In the genomic region with DNA sequence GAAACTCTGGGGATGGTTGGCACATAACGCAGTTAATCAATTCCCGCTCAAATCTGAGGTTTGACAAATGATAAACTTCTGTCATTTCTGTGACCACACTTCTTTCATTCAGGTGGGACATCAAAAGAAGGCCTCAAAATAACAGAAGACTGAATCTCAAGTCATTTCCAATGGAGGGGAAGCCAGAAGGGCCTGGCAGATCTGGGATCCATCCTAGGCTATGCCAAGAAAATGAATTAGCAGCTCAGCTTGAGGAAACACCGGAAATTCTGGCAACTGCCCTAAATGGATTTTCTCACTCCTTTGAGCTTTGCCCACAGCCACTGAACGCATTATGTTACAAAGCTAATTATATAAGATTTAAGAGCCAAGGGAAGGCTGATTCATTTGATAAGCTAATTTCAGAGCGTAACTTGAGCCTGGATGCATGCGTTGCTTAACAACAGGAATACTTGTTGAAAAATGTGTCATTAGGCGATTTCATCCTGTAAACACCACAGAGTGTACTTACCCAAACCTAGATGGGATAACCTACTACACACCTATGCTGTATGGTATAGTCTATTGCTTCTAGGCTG, we compare ENCODE assay signal across 11 cellular contexts. TPM values are rescaled to one million over a fixed set of nuclear protein-coding genes. Genes with fewer than 3 reads are reported as not detected.
DNase-seq lines count a peak whose midpoint lies in the region; ATAC-seq, FAIRE-seq and TF ChIP-seq lines count a peak whose summit lies in the region.
"Had no signal": no experiment of that assay in that cellular context is flagged by ENCODE, and none has a peak within 500 bp of the region (broad histone marks: within the 10 kb centered on the region; RNA-seq: fewer than 3 reads in every experiment).

No MANE protein-coding gene starts in this region.

- H3K27ac ChIP-seq in RWPE2 (ENCODE audit: poor library complexity, severe bottlenecking) (no peak overlapping the region), thoracic aorta (peak overlapping the region; percentile 14 to 18), kidney (ENCODE audit: low read depth in 2 of 2, low read length in 2 of 2) (no peak overlapping the region)
- H3K27ac ChIP-seq: KMS-11 had no signal

- peaks cover 7% of the 10 kb centered on the region for H3K4me1 ChIP-seq in RWPE2 (ENCODE audit: insufficient read depth, poor library complexity, severe bottlenecking)
- peaks cover 28 to 45% of the 10 kb centered on the region in 2 donors for H3K4me1 ChIP-seq in thoracic aorta (ENCODE audit: control insufficient read depth in 1 of 2, low read depth in 2 of 2)
- H3K4me1 ChIP-seq in kidney (ENCODE audit: control insufficient read depth in 1 of 2, insufficient read depth in 1 of 2, low read depth in 1 of 2, low read length in 2 of 2), result peaks cover 6 to 10% of the 10 kb centered on the region in 2 donors

- H3K27me3 ChIP-seq in RWPE2 (ENCODE audit: insufficient read depth, poor library complexity, severe bottlenecking) (no peaks in the 10 kb centered on the region), thoracic aorta (replicated peaks; ENCODE audit: insufficient read depth) (no peaks in the 10 kb centered on the region)

- no peak overlapping the region for H3K9ac ChIP-seq in kidney (ENCODE audit: low read length in 2 of 2)
- H3K9ac ChIP-seq: KMS-11 had no signal

- ATAC-seq in RWPE2 (ENCODE audit: low read depth) (peak; percentile 82), thoracic aorta (ENCODE audit: insufficient number of reproducible peaks, low FRiP score, low read depth) (no peak)
- ATAC-seq: activated CD8-positive, alpha-beta memory T cell treated with anti-CD3 and anti-CD28 coated beads, Interleukin-2, amount 10 ng/mL, durations not matched to agents 7 days and 5 days had no signal

- FAIRE-seq in kidney (lab: Jason Lieb, UNC), result no peak
- FAIRE-seq: A204.1 had no signal

- H3K36me3 ChIP-seq in RWPE2 (ENCODE audit: low read depth), result no peaks in the 10 kb centered on the region
- no peaks in the 10 kb centered on the region for H3K36me3 ChIP-seq in thoracic aorta
- H3K36me3 ChIP-seq in kidney (ENCODE audit: control insufficient read depth in 1 of 2, insufficient read depth in 2 of 2, low read length in 2 of 2), result no peaks in the 10 kb centered on the region

- H3K9me3 ChIP-seq in RWPE2 (ENCODE audit: severe bottlenecking) (no peaks in the 10 kb centered on the region), thoracic aorta (no peaks in the 10 kb centered on the region), kidney (ENCODE audit: control insufficient read depth in 1 of 2, low read length in 2 of 2) (no peaks in the 10 kb centered on the region)

- DNase-seq in NCI-H2227 (lab: John Stamatoyannopoulos, UW; ENCODE audit: unreplicated experiment), result peak; percentile 4
- DNase-seq in NCI-H2227 treated with DMSO at 0.1 percent for 48 hours (lab: John Stamatoyannopoulos, UW), result no peak
- DNase-seq in RWPE2 (ENCODE audit: low spot score), result no peak
- peak in 27 of 42 donors; percentile 12 to 75 (median 46) for DNase-seq in head of caudate nucleus
- DNase-seq in thoracic aorta (ENCODE audit: low spot score), result no peak
- no peak for DNase-seq in COLO668 (lab: John Stamatoyannopoulos, UW; ENCODE audit: unreplicated experiment)
- DNase-seq in activated CD4-positive, alpha-beta T cell treated with anti-CD3 and anti-CD28 coated beads, Interleukin-2, amount 50 U/mL, for 4 hours, result no peak
- no peak for DNase-seq in kidney
- DNase-seq: activated CD8-positive, alpha-beta memory T cell treated with anti-CD3 and anti-CD28 coated beads, Interleukin-2, amount 10 ng/mL, durations not matched to agents 7 days and 5 days had no signal

- no peak overlapping the region for H3K4me3 ChIP-seq in RWPE2 (ENCODE audit: severe bottlenecking)
- no peak overlapping the region for H3K4me3 ChIP-seq in thoracic aorta
- no peak overlapping the region for H3K4me3 ChIP-seq in kidney (ENCODE audit: low read length in 2 of 2)

- no peak for TF ChIP-seq CTCF in RWPE2 (IDR thresholded peaks at IDR 0.05; ENCODE audit: poor library complexity, severe bottlenecking)
- no peak for TF ChIP-seq CTCF in thoracic aorta (IDR thresholded peaks at IDR 0.05)
- no peak for TF ChIP-seq CTCF in kidney (IDR thresholded peaks at IDR 0.05; ENCODE audit: borderline replicate concordance, extremely low read depth, insufficient read depth)

- intact Hi-C loops in head of caudate nucleus (cut with DNase I), result no loop called here
- intact Hi-C loops in kidney (cut with DNase I), result loop anchor here (10.0 kb wide), 1 partner anchor 693 kb away; no protein-coding TSS in a partner anchor

RNA-seq across cellular contexts. Expression of gene NR1D2, which starts 47.1 kb away (rescaled TPM):
- total RNA-seq in thoracic aorta (10 to 100 TPM; 33.0 to 41.6 TPM), kidney (49.3 TPM)
- polyA plus RNA-seq in kidney (ENCODE audit: insufficient read depth, low read depth, low replicate concordance), result 7.1 TPM

Comparison
In these comparisons a context has a peak if more than half of its experiments do, and no peak if none do; other contexts are left out.
1. DNase-seq: peak in NCI-H2227 (single experiment) and head of caudate nucleus (27 of 42); none in NCI-H2227 treated with DMSO at 0.1 percent for 48 hours (single experiment), RWPE2 (single experiment), thoracic aorta (single experiment), COLO668 (single experiment), activated CD4-positive, alpha-beta T cell treated with anti-CD3 and anti-CD28 coated beads, Interleukin-2, amount 50 U/mL, for 4 hours (0 of 2) and kidney (single experiment).
2. H3K27ac ChIP-seq: peak in thoracic aorta (2 of 2); none in RWPE2 (single experiment) and kidney (0 of 2).